8 cellular contexts compared by ENCODE assay signal in the genomic region with DNA sequence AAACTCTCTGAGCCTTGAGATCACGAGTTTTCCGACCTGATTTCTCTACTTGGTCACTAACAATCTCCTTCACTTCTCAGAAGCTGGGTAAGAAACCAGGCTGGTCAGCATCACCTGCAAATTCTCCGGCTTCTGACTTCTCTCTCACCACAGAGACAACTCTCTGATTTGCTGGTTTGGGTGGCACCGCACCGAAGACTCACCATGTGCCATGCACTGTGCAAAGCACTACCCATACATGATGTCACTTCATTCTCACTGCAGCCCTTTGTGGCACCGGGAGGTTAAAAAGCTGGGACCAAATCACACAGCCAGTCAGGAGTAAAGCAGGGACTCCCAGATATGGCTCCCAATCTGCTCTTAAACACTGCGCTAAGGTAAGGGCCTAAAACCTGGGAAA. TPM values are rescaled to one million over a fixed set of nuclear protein-coding genes. Genes with fewer than 3 reads are reported as not detected.
DNase-seq lines count a peak whose midpoint lies in the region; ATAC-seq and TF ChIP-seq lines count a peak whose summit lies in the region.

No MANE protein-coding gene starts in this region.

- H3K27ac Mint-ChIP-seq in natural killer cell, result peak overlapping the region; percentile 82 to 91

- intact Hi-C loops in natural killer cell (cut with micrococcal nuclease), result no loop called here

- peak overlapping the region; percentile 81 for H3K4me3 ChIP-seq in GM06990 (replicated peaks; ENCODE audit: low read depth, low read length)

- H3K27me3 Mint-ChIP-seq in natural killer cell (ENCODE audit: low read depth in 2 of 2), result peaks cover 5 to 6% of the 10 kb centered on the region in 2 donors

- no peak for TF ChIP-seq CTCF in GM06990 (IDR thresholded peaks at IDR 0.05; ENCODE audit: insufficient read depth, low read length, poor library complexity, severe bottlenecking)
- no peak for TF ChIP-seq CTCF in natural killer cell (IDR thresholded peaks at IDR 0.05)
- TF ChIP-seq CTCF in GM10266 (IDR thresholded peaks at IDR 0.05; ENCODE audit: control insufficient read depth, insufficient read depth, low read depth, missing control alignments), result no peak

- H3K4me3 Mint-ChIP-seq in natural killer cell, result peak overlapping the region; percentile 93

- H3K4me1 Mint-ChIP-seq in natural killer cell, result peaks cover 31 to 33% of the 10 kb centered on the region in 2 donors

- H3K36me3 Mint-ChIP-seq in natural killer cell, result no peaks in the 10 kb centered on the region

- no peaks in the 10 kb centered on the region for H3K9me3 Mint-ChIP-seq in natural killer cell

- DNase-seq in GM06990 (ENCODE audit: extremely low read depth, insufficient read length), result no peak
- peak; percentile 3 for DNase-seq in M059J (ENCODE audit: low read depth)
- peak; percentile 23 for DNase-seq in dermis blood vessel endothelial cell
- no peak for DNase-seq in natural killer cell
- DNase-seq in activated effector memory CD4-positive, alpha-beta T cell treated with anti-CD3 and anti-CD28 coated beads, Interleukin-2, amount 50 U/mL, for 16 hours, result no peak
- no peak for DNase-seq in NCI-H2196 treated with DMSO at 0.1 percent for 48 hours (lab: John Stamatoyannopoulos, UW; ENCODE audit: unreplicated experiment)
- DNase-seq in GM10266 (ENCODE audit: extremely low spot score), result no peak
- no peak for DNase-seq in NCI-H128 (lab: John Stamatoyannopoulos, UW; ENCODE audit: unreplicated experiment)

- peaks cover 3% of the 10 kb centered on the region for H3K36me3 ChIP-seq in GM06990 (ENCODE audit: control insufficient read depth, insufficient read depth, low read length)

- no peak for ATAC-seq in natural killer cell

- H3K27me3 ChIP-seq in GM06990 (replicated peaks; ENCODE audit: control insufficient read depth, insufficient read depth, low read length), result no peaks in the 10 kb centered on the region

RNA-seq across cellular contexts. Expression of gene VAC14, which starts 0.7 kb away (rescaled TPM):
- 41.9 and 59.4 TPM in 2 replicates for total RNA-seq in M059J (2014; rRNA removed; shearing (Covaris generic))
- total RNA-seq in dermis blood vessel endothelial cell, result 20.6 and 40.4 TPM in 2 replicates
- 10 to 100 TPM; 33.9 to 45.6 (median 43.4) TPM for total RNA-seq in natural killer cell

Comparison
In these comparisons a context has a peak if more than half of its experiments do, and no peak if none do; other contexts are left out.
1. DNase-seq: peak in M059J (single experiment) and dermis blood vessel endothelial cell (single experiment); none in GM06990 (single experiment), natural killer cell (single experiment), activated effector memory CD4-positive, alpha-beta T cell treated with anti-CD3 and anti-CD28 coated beads, Interleukin-2, amount 50 U/mL, for 16 hours (single experiment), NCI-H2196 treated with DMSO at 0.1 percent for 48 hours (single experiment), GM10266 (single experiment) and NCI-H128 (single experiment).